9 cellular contexts compared by ENCODE assay signal in genomic region chr12:53746592-53747491, GRCh38. TPM values are rescaled to one million over a fixed set of nuclear protein-coding genes. Genes with fewer than 3 reads are reported as not detected.
DNase-seq lines count a peak whose midpoint lies in the region; TF ChIP-seq lines count a peak whose summit lies in the region.
"Had no signal": no experiment of that assay in that cellular context is flagged by ENCODE, and none has a peak within 500 bp of the region (broad histone marks: within the 10 kb centered on the region; RNA-seq: fewer than 3 reads in every experiment).

No MANE protein-coding gene starts in this region.

- H3K4me1 ChIP-seq in suprapubic skin, result peaks cover 23% of the 10 kb centered on the region

- TF ChIP-seq POLR2A in NB4 (IDR thresholded peaks at IDR 0.05; ENCODE audit: extremely low read depth, insufficient read length), result no peak
- no peak for TF ChIP-seq POLR2A in suprapubic skin (IDR thresholded peaks at IDR 0.05)

- peaks cover 51% of the 10 kb centered on the region for H3K27me3 ChIP-seq in suprapubic skin

- peak; percentile 62 for DNase-seq in NK-92 treated with Interleukin-12 subunit alpha and Interleukin-12 subunit beta, amount 100 ng/mL, for 24 hours (lab: John Stamatoyannopoulos, UW)
- DNase-seq in NK-92 (lab: John Stamatoyannopoulos, UW; ENCODE audit: unreplicated experiment), result no peak
- DNase-seq in NB4 (ENCODE audit: low read depth), result peak; percentile 89
- peak; percentile 89 for DNase-seq in SK-N-DZ (ENCODE audit: low spot score)
- DNase-seq in activated gamma-delta T cell treated with anti-CD3 and anti-CD28 coated beads, Interleukin-2, amount 50 U/mL, for 16 hours (ENCODE audit: low read depth), result peak; percentile 82
- peak; percentile 84 to 96 for DNase-seq in foreskin fibroblast
- peak; percentile 88 for DNase-seq in occipital lobe (lab: John Stamatoyannopoulos, UW)
- peak; percentile 95 to 96 for DNase-seq in suprapubic skin (ENCODE audit: low spot score in 2 of 2)

- WGBS in suprapubic skin, result 9% methylated on average over 25 of the region's 25 CpGs

- H3K4me3 ChIP-seq in NB4 (ENCODE audit: low read depth, low read length), result no peak overlapping the region
- H3K4me3 ChIP-seq in foreskin fibroblast (ENCODE audit: low read depth in 1 of 2, low read length in 2 of 2), result no peak overlapping the region
- no peak overlapping the region for H3K4me3 ChIP-seq in suprapubic skin
- H3K4me3 ChIP-seq: BLaER1 had no signal

- no peak for TF ChIP-seq EP300 in suprapubic skin (IDR thresholded peaks at IDR 0.05)

- H3K27ac ChIP-seq in suprapubic skin, result no peak overlapping the region
- H3K27ac ChIP-seq: BLaER1 had no signal

- no peaks in the 10 kb centered on the region for H3K36me3 ChIP-seq in suprapubic skin
- H3K36me3 ChIP-seq: BLaER1 had no signal

- H3K9me3 ChIP-seq in suprapubic skin, result no peaks in the 10 kb centered on the region
- H3K9me3 ChIP-seq: BLaER1 had no signal

- TF ChIP-seq CTCF in NB4 (IDR thresholded peaks at IDR 0.05; ENCODE audit: low read depth, low read length) (peak; percentile 99), foreskin fibroblast (IDR thresholded peaks at IDR 0.05; ENCODE audit: low read depth, low read length) (peak; percentile 100), suprapubic skin (IDR thresholded peaks at IDR 0.05) (peak; percentile 100)

RNA-seq across cellular contexts. Expression of gene CISTR, which starts 4.9 kb away (rescaled TPM):
- polyA plus RNA-seq in SK-N-DZ (2014; cell fraction: cytosol; rRNA removed), result not detected in 2 replicates
- not detected in 2 replicates for polyA plus RNA-seq in SK-N-DZ (2014; cell fraction: nucleus; rRNA removed)
- not detected for total RNA-seq in occipital lobe
- total RNA-seq in suprapubic skin, result not detected

RNA-seq across cellular contexts. Expression of gene CALCOCO1, which starts 19.6 kb away (rescaled TPM):
- 51.8 and 62.2 TPM in 2 replicates for polyA plus RNA-seq in SK-N-DZ (2014; cell fraction: cytosol; rRNA removed)
- 236 and 252 TPM in 2 replicates for polyA plus RNA-seq in SK-N-DZ (2014; cell fraction: nucleus; rRNA removed)
- total RNA-seq in occipital lobe (69.7 TPM), suprapubic skin (100 to 1,000 TPM; 287 to 729 (median 317) TPM)
